Comparison of ENCODE assay signal across 1 cellular context in genomic region chr12:131454418-131455217, GRCh38.
TF ChIP-seq lines count a peak whose summit lies in the region.

No MANE protein-coding gene starts in this region.

TF ChIP-seq in A549, 52 proteins besides CTCF, POLR2A, EP300 and RAD21 (continued from another document):
- TF ChIP-seq MAX (IDR thresholded peaks at IDR 0.05) = peak; percentile 64; the same call in 1 of the 2 replicates
- TF ChIP-seq RCOR1 (IDR thresholded peaks at IDR 0.05; ENCODE audit: low read depth, low read length) = no peak
- TF ChIP-seq FOSL2 (IDR thresholded peaks at IDR 0.05) = no peak
- no peak for TF ChIP-seq FOSL2 (CRISPR knock-in tag; IDR thresholded peaks at IDR 0.05)
- no peak for TF ChIP-seq HES2 (IDR thresholded peaks at IDR 0.05)
- no peak for TF ChIP-seq ATOH8 (CRISPR knock-in tag; IDR thresholded peaks at IDR 0.05; ENCODE audit: low read depth)
- no peak for TF ChIP-seq RARB (CRISPR knock-in tag; IDR thresholded peaks at IDR 0.05)
- TF ChIP-seq HDAC2 (IDR thresholded peaks at IDR 0.05) = no peak
- TF ChIP-seq RNF2 (IDR thresholded peaks at IDR 0.05; ENCODE audit: borderline replicate concordance, low read depth) = no peak
- peak; percentile 81; the same call in 2 of the 3 replicates for TF ChIP-seq SMC3 (IDR thresholded peaks at IDR 0.05)
- TF ChIP-seq RFX5 (IDR thresholded peaks at IDR 0.05) = no peak
- peak; percentile 99 for TF ChIP-seq ZC3H11A (IDR thresholded peaks at IDR 0.05)
- no peak for TF ChIP-seq CBX2 (IDR thresholded peaks at IDR 0.05; ENCODE audit: borderline replicate concordance, low read depth)
- TF ChIP-seq POLR2AphosphoS2 (conservative IDR thresholded peaks at IDR 0.05; ENCODE audit: low read length) = no peak
- peak; percentile 68 for TF ChIP-seq USF2 (IDR thresholded peaks at IDR 0.05)
- no peak for TF ChIP-seq TP53 (CRISPR knock-in tag; IDR thresholded peaks at IDR 0.05)
- no peak for TF ChIP-seq NFE2L2 (conservative IDR thresholded peaks at IDR 0.05; ENCODE audit: low read length)
